Comparison of ENCODE assay signal across 9 cellular contexts in genomic region chr6:35139924-35140524, GRCh38. TPM values are rescaled to one million over a fixed set of nuclear protein-coding genes. Genes with fewer than 3 reads are reported as not detected.
DNase-seq lines count a peak whose midpoint lies in the region; ATAC-seq, FAIRE-seq and TF ChIP-seq lines count a peak whose summit lies in the region.
"Had no signal": no experiment of that assay in that cellular context is flagged by ENCODE, and none has a peak within 500 bp of the region (broad histone marks: within the 10 kb centered on the region; RNA-seq: fewer than 3 reads in every experiment).

No MANE protein-coding gene starts in this region.

- no peaks in the 10 kb centered on the region for H3K36me3 Mint-ChIP-seq in activated T-helper 17 cell treated with anti-CD3 and anti-CD28 coated beads, Interleukin-2, amount 50 U/mL, for 72 hours (ENCODE audit: low read depth)
- H3K36me3 Mint-ChIP-seq: activated naive CD4-positive, alpha-beta T cell treated with anti-CD3 and anti-CD28 coated beads, Interleukin-2, amount 50 U/mL, for 72 hours had no signal

- peaks cover 5% of the 10 kb centered on the region for H3K4me1 Mint-ChIP-seq in activated T-helper 17 cell treated with anti-CD3 and anti-CD28 coated beads, Interleukin-2, amount 50 U/mL, for 72 hours

- peaks cover 19% of the 10 kb centered on the region for H3K27me3 Mint-ChIP-seq in activated T-helper 17 cell treated with anti-CD3 and anti-CD28 coated beads, Interleukin-2, amount 50 U/mL, for 72 hours

- TF ChIP-seq CTCF in Panc1 (IDR thresholded peaks at IDR 0.05) (peak; percentile 88), gastroesophageal sphincter (IDR thresholded peaks at IDR 0.05) (peak; percentile 62 to 94 (median 84)), pancreas (IDR thresholded peaks at IDR 0.05) (peak; percentile 16 to 61 (median 44))

- H3K27me3 ChIP-seq in Panc1 (ENCODE audit: control insufficient read depth, insufficient read depth, low read length) (no peaks in the 10 kb centered on the region), gastroesophageal sphincter (peaks cover 11% of the 10 kb centered on the region), pancreas (peaks cover 0 to 5% (median 0%) of the 10 kb centered on the region in 4 donors)

- H3K9me3 Mint-ChIP-seq in activated T-helper 17 cell treated with anti-CD3 and anti-CD28 coated beads, Interleukin-2, amount 50 U/mL, for 72 hours = no peaks in the 10 kb centered on the region
- H3K9me3 Mint-ChIP-seq: activated naive CD4-positive, alpha-beta T cell treated with anti-CD3 and anti-CD28 coated beads, Interleukin-2, amount 50 U/mL, for 72 hours had no signal

- no peaks in the 10 kb centered on the region for H3K9me3 ChIP-seq in Panc1 (ENCODE audit: control insufficient read depth, insufficient read depth, low read depth, low read length)
- H3K9me3 ChIP-seq in gastroesophageal sphincter = no peaks in the 10 kb centered on the region
- H3K9me3 ChIP-seq in pancreas = no peaks in the 10 kb centered on the region

- peak; percentile 70; the same call in 1 of the 2 replicates for ATAC-seq in Panc1
- peak; percentile 26 for ATAC-seq in activated T-helper 17 cell treated with anti-CD3 and anti-CD28 coated beads, Interleukin-2, amount 50 U/mL, for 72 hours (replicated peaks)
- ATAC-seq in gastroesophageal sphincter = no peak
- peak; percentile 56 to 87 (median 82) for ATAC-seq in pancreas
- no peak for ATAC-seq in HG03571 (IDR thresholded peaks at IDR 0.05; ENCODE audit: unreplicated experiment)

- BruUV-seq in Panc1 (replicated peaks; lab: Mats Ljungman, UMichigan) = no TSS peak

- H3K36me3 ChIP-seq in Panc1 (ENCODE audit: control insufficient read depth, insufficient read depth, low read length) = no peaks in the 10 kb centered on the region
- no peaks in the 10 kb centered on the region for H3K36me3 ChIP-seq in gastroesophageal sphincter
- H3K36me3 ChIP-seq in pancreas = no peaks in the 10 kb centered on the region

- in situ Hi-C loops in KBM-7 (cut with MboI; ENCODE audit: low pct_unique_long_range_greater_than_20kb, low sequenced_read_pairs) (no loop called here), Panc1 (cut with HindIII; ENCODE audit: low pct_unique_long_range_greater_than_20kb, low sequenced_read_pairs) (no loop called here)

- WGBS in gastroesophageal sphincter (ENCODE audit: low coverage in 1 of 2), 2 donors = 17 to 31% methylated on average over 11 to 13 of the region's 13 CpGs
- 20 to 21% methylated on average over 13 of the region's 13 CpGs for WGBS in pancreas, 2 donors

- CTCF ChIA-PET in Panc1 (lab: Charles Lee) = interaction anchor here (0.6 to 1.5 kb wide), 6 partner anchors 11 to 250 kb away, joined by 3 to 8 read pairs (median 5); no protein-coding TSS in a partner anchor

- peak; percentile 94 for FAIRE-seq in pancreas (lab: Jason Lieb, UNC)

- TF ChIP-seq EP300 in gastroesophageal sphincter (IDR thresholded peaks at IDR 0.05) = no peak

- no peak overlapping the region for H3K27ac Mint-ChIP-seq in activated T-helper 17 cell treated with anti-CD3 and anti-CD28 coated beads, Interleukin-2, amount 50 U/mL, for 72 hours
- H3K27ac Mint-ChIP-seq: activated naive CD4-positive, alpha-beta T cell treated with anti-CD3 and anti-CD28 coated beads, Interleukin-2, amount 50 U/mL, for 72 hours had no signal

- H3K27ac ChIP-seq in Panc1 (ENCODE audit: low read length) = no peak overlapping the region
- no peak overlapping the region for H3K27ac ChIP-seq in gastroesophageal sphincter
- no peak overlapping the region for H3K27ac ChIP-seq in pancreas

- no peaks in the 10 kb centered on the region for H3K4me1 ChIP-seq in Panc1 (ENCODE audit: control insufficient read depth, insufficient read depth, low read length)
- peaks cover 0 to 16% (median 9%) of the 10 kb centered on the region in 3 donors for H3K4me1 ChIP-seq in gastroesophageal sphincter
- no peaks in the 10 kb centered on the region for H3K4me1 ChIP-seq in pancreas

- no peak for TF ChIP-seq POLR2A in gastroesophageal sphincter (IDR thresholded peaks at IDR 0.05)

- intact Hi-C loops in Panc1 (cut with micrococcal nuclease; ENCODE audit: unreplicated experiment) (loop anchor here (5.0 kb wide), 1 partner anchor 158 kb away; no protein-coding TSS in a partner anchor), pancreas (cut with DNase I) (loop anchor here in 2 of 3 donors (5.0 to 10.0 kb wide), 2 partner anchors 65 to 153 kb away; no protein-coding TSS in a partner anchor)

- DNase-seq in DMS114 treated with DMSO at 0.1 percent for 48 hours (lab: John Stamatoyannopoulos, UW; ENCODE audit: unreplicated experiment) (peak; percentile 68), KBM-7 (peak; percentile 70), Panc1 (ENCODE audit: low read depth, low spot score) (no peak), pancreas (peak in 2 of 6 donors; percentile 16 to 51), ureter (ENCODE audit: low spot score) (no peak)

- H3K4me3 Mint-ChIP-seq in activated T-helper 17 cell treated with anti-CD3 and anti-CD28 coated beads, Interleukin-2, amount 50 U/mL, for 72 hours = peak overlapping the region; percentile 42

- H3K4me3 ChIP-seq in Panc1 (ENCODE audit: low read depth in 2 of 2, low read length in 2 of 2) = no peak overlapping the region
- H3K4me3 ChIP-seq in gastroesophageal sphincter = no peak overlapping the region
- no peak overlapping the region for H3K4me3 ChIP-seq in pancreas

- POLR2A ChIA-PET in Panc1 (lab: Charles Lee) = no interaction called here

RNA-seq across cellular contexts. Expression of gene TCP11, which starts 1.1 kb away (rescaled TPM):
- total RNA-seq in Panc1 (2021; ENCODE audit: unreplicated experiment) = not detected
- not detected for polyA plus RNA-seq in Panc1 (2012; ENCODE audit: insufficient read length)
- total RNA-seq in activated T-helper 17 cell treated with anti-CD3 and anti-CD28 coated beads, Interleukin-2, amount 50 U/mL, for 72 hours = not detected
- total RNA-seq in gastroesophageal sphincter = under 1 TPM in 1 of 4 donors, not detected in 3; 0.77 TPM
- under 1 TPM in 1 of 6 donors, not detected in 5; 0.34 TPM for total RNA-seq in pancreas
- polyA plus RNA-seq in pancreas = under 1 TPM in 1 of 2 donors, not detected in 1; 0.14 TPM
- not detected for total RNA-seq in ureter
- total RNA-seq: activated naive CD4-positive, alpha-beta T cell treated with anti-CD3 and anti-CD28 coated beads, Interleukin-2, amount 50 U/mL, for 72 hours had no signal

Comparison
In these comparisons a context has a peak if more than half of its experiments do, and no peak if none do; other contexts are left out.
1. DNase-seq: peak in DMS114 treated with DMSO at 0.1 percent for 48 hours (single experiment) and KBM-7 (single experiment); none in Panc1 (single experiment) and ureter (single experiment).
2. ATAC-seq: peak in Panc1 (single experiment), activated T-helper 17 cell treated with anti-CD3 and anti-CD28 coated beads, Interleukin-2, amount 50 U/mL, for 72 hours (single experiment) and pancreas (4 of 4); none in gastroesophageal sphincter (single experiment) and HG03571 (single experiment).
3. Peak in every context shown above with its lines, with median percentiles within 50 percentile points of each other: CTCF ChIP-seq.